ENCODE assay signal across 1 cellular context in the genomic region with DNA sequence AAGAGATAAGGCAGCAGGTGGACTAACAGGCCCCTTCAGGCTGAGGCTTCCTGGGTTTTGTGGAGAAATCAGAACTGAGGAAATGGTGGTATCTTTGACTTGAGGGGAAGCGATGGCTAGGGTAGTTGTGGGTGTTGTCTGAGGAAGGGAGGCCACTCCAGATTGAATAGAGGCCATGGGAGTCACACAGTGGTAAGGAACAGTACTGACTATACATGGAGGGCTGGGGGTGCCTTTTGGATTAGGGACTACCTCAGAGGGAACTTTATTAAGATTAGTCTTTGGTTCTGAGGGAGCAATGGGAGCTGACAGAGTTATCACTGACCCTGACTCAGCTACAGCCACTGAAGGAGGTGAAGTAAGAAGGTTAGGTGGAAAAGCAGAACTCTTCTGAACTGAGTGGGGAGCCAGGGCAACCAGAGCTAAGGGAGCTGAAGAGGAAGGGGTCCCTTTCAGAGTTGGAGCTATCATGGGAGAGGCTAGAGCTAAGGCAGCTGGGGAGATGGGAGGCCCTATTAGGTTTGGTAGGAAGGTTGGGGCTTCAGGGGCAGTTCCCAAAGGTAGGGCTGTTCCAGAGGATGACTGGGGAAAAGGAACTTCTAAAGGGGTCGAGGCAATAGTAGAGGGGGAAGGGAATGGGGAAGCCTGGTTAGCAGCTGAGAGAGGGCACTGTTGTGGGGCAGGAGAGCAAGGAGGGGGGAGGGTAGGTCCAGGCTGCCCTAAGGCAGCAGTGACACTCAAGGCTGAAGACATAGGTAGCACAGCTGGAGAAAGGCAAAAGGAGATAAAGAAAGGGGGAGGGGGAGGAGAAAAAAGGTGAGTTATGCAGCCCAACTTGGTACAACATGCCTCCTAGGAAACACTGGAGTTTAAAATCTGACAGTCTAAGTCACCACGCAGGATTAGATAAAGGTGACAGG.
TF ChIP-seq lines count a peak whose summit lies in the region.

No MANE protein-coding gene starts in this region.

TF ChIP-seq in IMR-90, 13 proteins besides CTCF, POLR2A, EP300 and RAD21:
- TF ChIP-seq RFX5 (IDR thresholded peaks at IDR 0.05; ENCODE audit: low read depth, low read length) (no peak), NFE2L2 (IDR thresholded peaks at IDR 0.05; ENCODE audit: low read depth, low read length) (no peak), RCOR1 (IDR thresholded peaks at IDR 0.05; ENCODE audit: insufficient replicate concordance, low read length) (no peak), CEBPB (IDR thresholded peaks at IDR 0.05; ENCODE audit: low read depth, low read length) (no peak), FOS (IDR thresholded peaks at IDR 0.05; ENCODE audit: low read depth, low read length) (no peak), MAFK (IDR thresholded peaks at IDR 0.05; ENCODE audit: low read depth, low read length) (no peak), CHD1 (IDR thresholded peaks at IDR 0.05; ENCODE audit: low read depth, low read length) (no peak), MXI1 (IDR thresholded peaks at IDR 0.05; ENCODE audit: borderline replicate concordance, low read depth, low read length) (no peak), SMC3 (IDR thresholded peaks at IDR 0.05; ENCODE audit: low read depth, low read length) (no peak), MAZ (IDR thresholded peaks at IDR 0.05; ENCODE audit: borderline replicate concordance, low read depth, low read length) (no peak), BHLHE40 (IDR thresholded peaks at IDR 0.05; ENCODE audit: low read depth, low read length) (no peak)
- TF ChIP-seq, protein P1, sequence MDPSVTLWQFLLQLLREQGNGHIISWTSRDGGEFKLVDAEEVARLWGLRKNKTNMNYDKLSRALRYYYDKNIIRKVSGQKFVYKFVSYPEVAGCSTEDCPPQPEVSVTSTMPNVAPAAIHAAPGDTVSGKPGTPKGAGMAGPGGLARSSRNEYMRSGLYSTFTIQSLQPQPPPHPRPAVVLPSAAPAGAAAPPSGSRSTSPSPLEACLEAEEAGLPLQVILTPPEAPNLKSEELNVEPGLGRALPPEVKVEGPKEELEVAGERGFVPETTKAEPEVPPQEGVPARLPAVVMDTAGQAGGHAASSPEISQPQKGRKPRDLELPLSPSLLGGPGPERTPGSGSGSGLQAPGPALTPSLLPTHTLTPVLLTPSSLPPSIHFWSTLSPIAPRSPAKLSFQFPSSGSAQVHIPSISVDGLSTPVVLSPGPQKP (IDR thresholded peaks at IDR 0.05; ENCODE audit: borderline replicate concordance, low read depth, low read length): no peak
- TF ChIP-seq, protein P2, sequence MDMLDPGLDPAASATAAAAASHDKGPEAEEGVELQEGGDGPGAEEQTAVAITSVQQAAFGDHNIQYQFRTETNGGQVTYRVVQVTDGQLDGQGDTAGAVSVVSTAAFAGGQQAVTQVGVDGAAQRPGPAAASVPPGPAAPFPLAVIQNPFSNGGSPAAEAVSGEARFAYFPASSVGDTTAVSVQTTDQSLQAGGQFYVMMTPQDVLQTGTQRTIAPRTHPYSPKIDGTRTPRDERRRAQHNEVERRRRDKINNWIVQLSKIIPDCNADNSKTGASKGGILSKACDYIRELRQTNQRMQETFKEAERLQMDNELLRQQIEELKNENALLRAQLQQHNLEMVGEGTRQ (IDR thresholded peaks at IDR 0.05; ENCODE audit: low read depth, low read length): no peak
TF ChIP-seq in IMR-90: peak in this region for 0.
